9 cellular contexts compared by ENCODE assay signal in the genomic region with DNA sequence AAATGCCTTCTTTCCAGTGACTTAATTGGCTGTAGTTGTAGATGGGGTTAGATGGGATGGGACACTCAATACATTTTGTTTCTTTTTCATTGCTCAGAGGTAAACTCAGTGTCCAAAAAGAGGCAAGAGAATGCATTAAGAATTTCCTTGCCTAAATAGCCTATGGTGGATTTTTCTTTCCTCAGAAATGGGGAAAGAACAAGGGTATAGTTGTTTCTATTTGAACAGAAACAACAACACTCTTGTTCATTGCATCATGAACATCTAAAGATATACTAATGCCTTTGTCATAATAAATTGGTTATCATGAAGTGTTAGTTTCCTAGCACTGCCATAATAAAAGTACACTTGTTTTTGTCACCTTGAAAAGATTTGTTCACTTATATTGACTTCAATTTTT. TPM values are rescaled to one million over a fixed set of nuclear protein-coding genes. Genes with fewer than 3 reads are reported as not detected.
"Had no signal": no experiment of that assay in that cellular context is flagged by ENCODE, and none has a peak within 500 bp of the region (broad histone marks: within the 10 kb centered on the region; RNA-seq: fewer than 3 reads in every experiment).

No MANE protein-coding gene starts in this region.

- H3K4me3 ChIP-seq: GM12878 had no signal

- ATAC-seq: GM12878 had no signal

- DNase-seq: GDM1, GF-D8 had no signal

- FAIRE-seq: G401.6, GM12878, GM12891, GM12892, GM18507, GM19239 had no signal

RNA-seq across cellular contexts. Expression of gene DEFB123, which starts 14.6 kb away (rescaled TPM):
- total RNA-seq: G401, GM12878 had no signal
- polyA plus RNA-seq: GM12878 had no signal

RNA-seq across cellular contexts. Expression of gene DEFB121, which starts 19.8 kb away (rescaled TPM):
- total RNA-seq: G401, GM12878 had no signal
- polyA plus RNA-seq: GM12878 had no signal

RNA-seq across cellular contexts. Expression of gene DEFB119, which starts 35.4 kb away (rescaled TPM):
- total RNA-seq: G401, GM12878 had no signal
- polyA plus RNA-seq: GM12878 had no signal

RNA-seq across cellular contexts. Expression of gene DEFB124, which starts 49.1 kb away (rescaled TPM):
- total RNA-seq: G401, GM12878 had no signal
- polyA plus RNA-seq: GM12878 had no signal

RNA-seq across cellular contexts. Expression of gene REM1, which starts 49.3 kb away (rescaled TPM):
- total RNA-seq: G401, GM12878 had no signal
- polyA plus RNA-seq: GM12878 had no signal
